ENCODE assay signal across 9 cellular contexts in the genomic region with DNA sequence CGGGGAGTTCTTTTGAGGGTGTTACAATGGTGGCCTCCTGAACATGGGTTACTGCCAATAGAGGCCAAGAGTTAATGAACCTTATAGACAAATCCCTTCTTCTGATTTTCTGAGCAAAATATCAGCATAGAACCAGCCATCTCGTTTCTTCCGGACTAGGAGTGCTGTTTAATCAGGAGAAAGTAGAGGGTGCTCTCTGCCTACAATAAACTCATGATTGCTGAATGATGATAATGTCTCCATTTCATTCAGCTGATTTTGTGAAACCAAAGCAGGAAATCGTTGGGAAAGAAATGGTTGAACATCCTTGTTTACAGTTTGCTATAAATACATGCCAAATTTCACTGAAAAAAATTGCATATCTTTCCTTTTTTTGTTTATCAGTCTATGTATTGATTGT.
DNase-seq lines count a peak whose midpoint lies in the region; ATAC-seq, FAIRE-seq and TF ChIP-seq lines count a peak whose summit lies in the region.
"Had no signal": no experiment of that assay in that cellular context is flagged by ENCODE, and none has a peak within 500 bp of the region (broad histone marks: within the 10 kb centered on the region; RNA-seq: fewer than 3 reads in every experiment).

No MANE protein-coding gene starts in this region.

- no peak overlapping the region for H3K4me2 ChIP-seq in keratinocyte (ENCODE audit: control insufficient read depth, extremely low read depth, insufficient read depth, low read depth, low read length)
- H3K4me2 ChIP-seq: KMS-11 had no signal

- POLR2A ChIA-PET in HEK293T (lab: Yijun Ruan, JAX) = no interaction called here

- H3K4me3 ChIP-seq in keratinocyte (ENCODE audit: control insufficient read depth in 2 of 3, extremely low read depth in 1 of 3, insufficient read depth in 2 of 3, low read depth in 1 of 3, low read length in 3 of 3) (no peak overlapping the region), spleen (no peak overlapping the region)

- no peak overlapping the region for H3K9ac ChIP-seq in keratinocyte (ENCODE audit: control insufficient read depth, extremely low read depth, insufficient read depth, low read length)
- H3K9ac ChIP-seq: KMS-11 had no signal

- whole genome bisulfite sequencing in spleen, 5 donors = 47 to 60% (median 52%) methylated on average over 4 of the region's 4 CpGs

- no peak for TF ChIP-seq POLR2A in spleen (IDR thresholded peaks at IDR 0.05)

- peaks cover 7% of the 10 kb centered on the region for H3K4me1 ChIP-seq in keratinocyte (ENCODE audit: control insufficient read depth, extremely low read depth, insufficient read depth, low read length)
- H3K4me1 ChIP-seq in spleen = no peaks in the 10 kb centered on the region

- peak; percentile 80 for FAIRE-seq in keratinocyte (lab: Jason Lieb, UNC)

- intact Hi-C loops in spleen (cut with DNase I; ENCODE audit: low total_unique reads) = no loop called here

- CTCF ChIA-PET in HEK293T (lab: Yijun Ruan, JAX) = no interaction called here

- H3K9me3 ChIP-seq in keratinocyte (ENCODE audit: control insufficient read depth, low read depth, low read length) (no peaks in the 10 kb centered on the region), spleen (peaks cover 0 to 6% (median 0%) of the 10 kb centered on the region in 8 donors)

- H2AFZ ChIP-seq in keratinocyte (ENCODE audit: control insufficient read depth, low read length) = peak overlapping the region; percentile 85

- H3K9me1 ChIP-seq in keratinocyte (ENCODE audit: control insufficient read depth, extremely low read depth, insufficient read depth, low read length) = no peaks in the 10 kb centered on the region

- dilution Hi-C loops in keratinocyte (cut with MboI; ENCODE audit: extremely low pct_ligation_motif_present, low sequenced_read_pairs) = no loop called here

- no peaks in the 10 kb centered on the region for H4K20me1 ChIP-seq in keratinocyte (ENCODE audit: control insufficient read depth, extremely low read depth, insufficient read depth, low read length)

- no peaks in the 10 kb centered on the region for H3K79me2 ChIP-seq in keratinocyte (ENCODE audit: control insufficient read depth, insufficient read depth, low read length)

- TF ChIP-seq CTCF in keratinocyte (optimal IDR thresholded peaks at IDR 0.05 in 1 of 3, IDR thresholded peaks at IDR 0.05 in 1 of 3, conservative IDR thresholded peaks at IDR 0.05 in 1 of 3; ENCODE audit: extremely low read depth in 1 of 3, insufficient read depth in 2 of 3, low read length in 3 of 3) = peak in 1 of 3 experiments; percentile 30
- no peak for TF ChIP-seq CTCF in spleen (IDR thresholded peaks at IDR 0.05 in 8 of 11, conservative IDR thresholded peaks at IDR 0.05 in 3 of 11)

- no peak for ATAC-seq in GM19455 (IDR thresholded peaks at IDR 0.05; ENCODE audit: unreplicated experiment)

- H3K36me3 ChIP-seq in keratinocyte (ENCODE audit: control insufficient read depth in 2 of 2, extremely low read depth in 1 of 2, insufficient read depth in 2 of 2, low read length in 2 of 2) = no peaks in the 10 kb centered on the region
- H3K36me3 ChIP-seq in spleen = no peaks in the 10 kb centered on the region

- H3K27ac ChIP-seq in keratinocyte (ENCODE audit: control insufficient read depth, insufficient read depth, low read length) (no peak overlapping the region), spleen (no peak overlapping the region)
- H3K27ac ChIP-seq: KMS-11 had no signal

- H3K27me3 ChIP-seq in keratinocyte (ENCODE audit: control insufficient read depth, extremely low read depth, insufficient read depth, low read length) = no peaks in the 10 kb centered on the region
- H3K27me3 ChIP-seq in spleen (replicated peaks in 1 of 7) = no peaks in the 10 kb centered on the region

- DNase-seq in AG08395 (ENCODE audit: low spot score) = peak; percentile 47
- peak; percentile 76 for DNase-seq in HCEC 1CT
- peak; percentile 4 for DNase-seq in amniotic epithelial cell (ENCODE audit: low read depth)
- DNase-seq in keratinocyte (ENCODE audit: low read depth, low spot score) = no peak
- no peak for DNase-seq in activated naive CD4-positive, alpha-beta T cell (lab: John Stamatoyannopoulos, UW)
- DNase-seq in spleen = no peak
- no peak for DNase-seq in HEK293T (ENCODE audit: extremely low spot score)

TF ChIP-seq in HEK293T, 16 proteins besides CTCF, POLR2A, EP300 and RAD21:
- TF ChIP-seq TARDBP (IDR thresholded peaks at IDR 0.05) (no peak), L3MBTL2 (conservative IDR thresholded peaks at IDR 0.05) (no peak), SP1 (IDR thresholded peaks at IDR 0.05) (no peak), ARNT (IDR thresholded peaks at IDR 0.05) (no peak), FOXA1 (IDR thresholded peaks at IDR 0.05) (no peak), SUZ12 (IDR thresholded peaks at IDR 0.05) (no peak), BHLHE40 (IDR thresholded peaks at IDR 0.05; ENCODE audit: borderline replicate concordance) (no peak), FOXK2 (IDR thresholded peaks at IDR 0.05) (no peak), ZNF384 (IDR thresholded peaks at IDR 0.05) (no peak), CTBP1 (IDR thresholded peaks at IDR 0.05; ENCODE audit: borderline replicate concordance) (no peak), PKNOX1 (IDR thresholded peaks at IDR 0.05) (no peak), FOXM1 (IDR thresholded peaks at IDR 0.05; ENCODE audit: borderline replicate concordance) (no peak), LEF1 (IDR thresholded peaks at IDR 0.05; ENCODE audit: borderline replicate concordance) (no peak)

Comparison
In these comparisons a context has a peak if more than half of its experiments do, and no peak if none do; other contexts are left out.
1. DNase-seq: peak in AG08395 (single experiment), HCEC 1CT (single experiment) and amniotic epithelial cell (single experiment); none in keratinocyte (single experiment), activated naive CD4-positive, alpha-beta T cell (0 of 4), spleen (single experiment) and HEK293T (single experiment).